2 cellular contexts compared by ENCODE assay signal in the genomic region with DNA sequence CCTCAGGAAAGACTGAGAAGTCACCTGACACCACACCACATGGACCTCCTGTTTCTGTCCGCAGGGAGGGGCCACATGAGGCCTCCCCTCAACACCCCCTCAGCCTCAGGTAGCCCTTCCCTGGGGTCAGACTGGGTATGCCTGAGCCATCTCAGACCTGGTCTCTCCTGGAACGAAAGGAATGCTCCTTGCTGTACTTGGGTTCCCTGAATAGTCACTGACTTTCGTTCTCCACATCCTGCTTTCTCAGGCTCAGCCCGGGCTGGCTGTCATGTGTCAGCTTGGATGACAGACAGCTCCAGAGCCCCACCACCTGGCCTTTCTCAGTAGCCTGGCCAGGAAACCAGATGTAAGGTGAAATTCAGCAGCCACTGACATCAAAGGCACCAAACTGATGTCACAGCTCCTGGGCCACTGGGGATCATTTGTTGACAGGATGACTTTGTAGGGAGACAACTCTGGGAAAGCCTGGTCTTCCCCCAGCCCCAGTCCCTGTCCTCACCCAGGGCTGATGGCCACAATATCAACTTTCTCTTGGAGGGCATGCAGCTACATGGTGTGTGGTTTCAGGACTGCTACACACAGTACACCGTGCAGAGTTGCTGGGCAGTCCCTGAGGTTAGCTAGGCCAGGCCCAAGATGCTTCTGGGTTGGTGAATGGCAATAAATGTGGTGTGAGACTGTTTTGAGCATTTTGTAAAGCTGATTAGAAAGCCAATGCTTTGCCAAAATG.
A peak's percentile ranks its signal among the peaks of the same experiment; 100 is the strongest.
TF ChIP-seq lines count a peak whose summit lies in the region.

No MANE protein-coding gene starts in this region.

TF ChIP-seq in Ishikawa, 13 proteins besides CTCF, POLR2A, EP300 and RAD21 (continued from another document):
- TF ChIP-seq, protein P1, sequence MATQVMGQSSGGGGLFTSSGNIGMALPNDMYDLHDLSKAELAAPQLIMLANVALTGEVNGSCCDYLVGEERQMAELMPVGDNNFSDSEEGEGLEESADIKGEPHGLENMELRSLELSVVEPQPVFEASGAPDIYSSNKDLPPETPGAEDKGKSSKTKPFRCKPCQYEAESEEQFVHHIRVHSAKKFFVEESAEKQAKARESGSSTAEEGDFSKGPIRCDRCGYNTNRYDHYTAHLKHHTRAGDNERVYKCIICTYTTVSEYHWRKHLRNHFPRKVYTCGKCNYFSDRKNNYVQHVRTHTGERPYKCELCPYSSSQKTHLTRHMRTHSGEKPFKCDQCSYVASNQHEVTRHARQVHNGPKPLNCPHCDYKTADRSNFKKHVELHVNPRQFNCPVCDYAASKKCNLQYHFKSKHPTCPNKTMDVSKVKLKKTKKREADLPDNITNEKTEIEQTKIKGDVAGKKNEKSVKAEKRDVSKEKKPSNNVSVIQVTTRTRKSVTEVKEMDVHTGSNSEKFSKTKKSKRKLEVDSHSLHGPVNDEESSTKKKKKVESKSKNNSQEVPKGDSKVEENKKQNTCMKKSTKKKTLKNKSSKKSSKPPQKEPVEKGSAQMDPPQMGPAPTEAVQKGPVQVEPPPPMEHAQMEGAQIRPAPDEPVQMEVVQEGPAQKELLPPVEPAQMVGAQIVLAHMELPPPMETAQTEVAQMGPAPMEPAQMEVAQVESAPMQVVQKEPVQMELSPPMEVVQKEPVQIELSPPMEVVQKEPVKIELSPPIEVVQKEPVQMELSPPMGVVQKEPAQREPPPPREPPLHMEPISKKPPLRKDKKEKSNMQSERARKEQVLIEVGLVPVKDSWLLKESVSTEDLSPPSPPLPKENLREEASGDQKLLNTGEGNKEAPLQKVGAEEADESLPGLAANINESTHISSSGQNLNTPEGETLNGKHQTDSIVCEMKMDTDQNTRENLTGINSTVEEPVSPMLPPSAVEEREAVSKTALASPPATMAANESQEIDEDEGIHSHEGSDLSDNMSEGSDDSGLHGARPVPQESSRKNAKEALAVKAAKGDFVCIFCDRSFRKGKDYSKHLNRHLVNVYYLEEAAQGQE (IDR thresholded peaks at IDR 0.05; ENCODE audit: low read depth), result no peak
- no peak for TF ChIP-seq TCF12 (IDR thresholded peaks at IDR 0.05; ENCODE audit: low read depth)
- TF ChIP-seq, protein P2, sequence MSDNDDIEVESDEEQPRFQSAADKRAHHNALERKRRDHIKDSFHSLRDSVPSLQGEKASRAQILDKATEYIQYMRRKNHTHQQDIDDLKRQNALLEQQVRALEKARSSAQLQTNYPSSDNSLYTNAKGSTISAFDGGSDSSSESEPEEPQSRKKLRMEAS (IDR thresholded peaks at IDR 0.05), result no peak
- no peak for TF ChIP-seq USF1 (IDR thresholded peaks at IDR 0.05)
- no peak for TF ChIP-seq NFIC (IDR thresholded peaks at IDR 0.05)
- no peak for TF ChIP-seq CEBPB (IDR thresholded peaks at IDR 0.05)
- no peak for TF ChIP-seq EGR1 (IDR thresholded peaks at IDR 0.05)
- no peak for TF ChIP-seq ZBTB7A (IDR thresholded peaks at IDR 0.05; ENCODE audit: low read depth)
TF ChIP-seq in Ishikawa: peak in this region for 0.

TF ChIP-seq in K562, 482 proteins besides CTCF, POLR2A, EP300 and RAD21 (continued from another document and continues in another):
- TF ChIP-seq, protein P3, sequence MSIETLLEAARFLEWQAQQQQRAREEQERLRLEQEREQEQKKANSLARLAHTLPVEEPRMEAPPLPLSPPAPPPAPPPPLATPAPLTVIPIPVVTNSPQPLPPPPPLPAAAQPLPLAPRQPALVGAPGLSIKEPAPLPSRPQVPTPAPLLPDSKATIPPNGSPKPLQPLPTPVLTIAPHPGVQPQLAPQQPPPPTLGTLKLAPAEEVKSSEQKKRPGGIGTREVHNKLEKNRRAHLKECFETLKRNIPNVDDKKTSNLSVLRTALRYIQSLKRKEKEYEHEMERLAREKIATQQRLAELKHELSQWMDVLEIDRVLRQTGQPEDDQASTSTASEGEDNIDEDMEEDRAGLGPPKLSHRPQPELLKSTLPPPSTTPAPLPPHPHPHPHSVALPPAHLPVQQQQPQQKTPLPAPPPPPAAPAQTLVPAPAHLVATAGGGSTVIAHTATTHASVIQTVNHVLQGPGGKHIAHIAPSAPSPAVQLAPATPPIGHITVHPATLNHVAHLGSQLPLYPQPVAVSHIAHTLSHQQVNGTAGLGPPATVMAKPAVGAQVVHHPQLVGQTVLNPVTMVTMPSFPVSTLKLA (conservative IDR thresholded peaks at IDR 0.05), result peak; percentile 48 to 66; a peak in 1 of 4 replicates
- TF ChIP-seq FIP1L1 (IDR thresholded peaks at IDR 0.05; ENCODE audit: low read depth, low read length, poor library complexity, severe bottlenecking) (no peak), CBX3 (IDR thresholded peaks at IDR 0.05; ENCODE audit: borderline replicate concordance in 1 of 2, low read length in 2 of 2) (0 out of 3 replicates have a peak, but pooled peaks of 1 of the 2 experiments have one; percentile 25), CBX1 (IDR thresholded peaks at IDR 0.05; ENCODE audit: low read depth) (no peak), L3MBTL2 (IDR thresholded peaks at IDR 0.05) (peak; percentile 68), ZFX (CRISPR knock-in tag; IDR thresholded peaks at IDR 0.05) (no peak), PPARD (CRISPR knock-in tag; IDR thresholded peaks at IDR 0.05) (no peak), NR3C1 (CRISPR knock-in tag; IDR thresholded peaks at IDR 0.05) (no peak), TAF15 (IDR thresholded peaks at IDR 0.05; ENCODE audit: low read depth, low read length) (no peak), POLR3G (IDR thresholded peaks at IDR 0.05; ENCODE audit: extremely low read depth, insufficient read length, insufficient replicate concordance) (no peak), ZNF354B (CRISPR knock-in tag; IDR thresholded peaks at IDR 0.05) (no peak), SRF (CRISPR knock-in tag; IDR thresholded peaks at IDR 0.05) (no peak), ZNF583 (CRISPR knock-in tag; IDR thresholded peaks at IDR 0.05) (peak; percentile 24; the same call in 1 of the 2 replicates), MEIS2 (IDR thresholded peaks at IDR 0.05; ENCODE audit: partially characterized antibody) (peak; percentile 89), ZNF41 (CRISPR knock-in tag; conservative IDR thresholded peaks at IDR 0.05) (no peak), NFIC (IDR thresholded peaks at IDR 0.05) (no peak)
- TF ChIP-seq, protein P4, sequence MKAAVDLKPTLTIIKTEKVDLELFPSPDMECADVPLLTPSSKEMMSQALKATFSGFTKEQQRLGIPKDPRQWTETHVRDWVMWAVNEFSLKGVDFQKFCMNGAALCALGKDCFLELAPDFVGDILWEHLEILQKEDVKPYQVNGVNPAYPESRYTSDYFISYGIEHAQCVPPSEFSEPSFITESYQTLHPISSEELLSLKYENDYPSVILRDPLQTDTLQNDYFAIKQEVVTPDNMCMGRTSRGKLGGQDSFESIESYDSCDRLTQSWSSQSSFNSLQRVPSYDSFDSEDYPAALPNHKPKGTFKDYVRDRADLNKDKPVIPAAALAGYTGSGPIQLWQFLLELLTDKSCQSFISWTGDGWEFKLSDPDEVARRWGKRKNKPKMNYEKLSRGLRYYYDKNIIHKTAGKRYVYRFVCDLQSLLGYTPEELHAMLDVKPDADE (conservative IDR thresholded peaks at IDR 0.05; ENCODE audit: control insufficient read depth, low read depth, low read length), result no peak
- TF ChIP-seq, protein P5, sequence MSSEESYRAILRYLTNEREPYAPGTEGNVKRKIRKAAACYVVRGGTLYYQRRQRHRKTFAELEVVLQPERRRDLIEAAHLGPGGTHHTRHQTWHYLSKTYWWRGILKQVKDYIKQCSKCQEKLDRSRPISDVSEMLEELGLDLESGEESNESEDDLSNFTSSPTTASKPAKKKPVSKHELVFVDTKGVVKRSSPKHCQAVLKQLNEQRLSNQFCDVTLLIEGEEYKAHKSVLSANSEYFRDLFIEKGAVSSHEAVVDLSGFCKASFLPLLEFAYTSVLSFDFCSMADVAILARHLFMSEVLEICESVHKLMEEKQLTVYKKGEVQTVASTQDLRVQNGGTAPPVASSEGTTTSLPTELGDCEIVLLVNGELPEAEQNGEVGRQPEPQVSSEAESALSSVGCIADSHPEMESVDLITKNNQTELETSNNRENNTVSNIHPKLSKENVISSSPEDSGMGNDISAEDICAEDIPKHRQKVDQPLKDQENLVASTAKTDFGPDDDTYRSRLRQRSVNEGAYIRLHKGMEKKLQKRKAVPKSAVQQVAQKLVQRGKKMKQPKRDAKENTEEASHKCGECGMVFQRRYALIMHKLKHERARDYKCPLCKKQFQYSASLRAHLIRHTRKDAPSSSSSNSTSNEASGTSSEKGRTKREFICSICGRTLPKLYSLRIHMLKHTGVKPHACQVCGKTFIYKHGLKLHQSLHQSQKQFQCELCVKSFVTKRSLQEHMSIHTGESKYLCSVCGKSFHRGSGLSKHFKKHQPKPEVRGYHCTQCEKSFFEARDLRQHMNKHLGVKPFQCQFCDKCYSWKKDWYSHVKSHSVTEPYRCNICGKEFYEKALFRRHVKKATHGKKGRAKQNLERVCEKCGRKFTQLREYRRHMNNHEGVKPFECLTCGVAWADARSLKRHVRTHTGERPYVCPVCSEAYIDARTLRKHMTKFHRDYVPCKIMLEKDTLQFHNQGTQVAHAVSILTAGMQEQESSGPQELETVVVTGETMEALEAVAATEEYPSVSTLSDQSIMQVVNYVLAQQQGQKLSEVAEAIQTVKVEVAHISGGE (CRISPR knock-in tag; IDR thresholded peaks at IDR 0.05), result no peak
- TF ChIP-seq, protein P2 (CRISPR knock-in tag; IDR thresholded peaks at IDR 0.05), result peak; percentile 57; the same call in 1 of the 2 replicates
- TF ChIP-seq, protein P6, sequence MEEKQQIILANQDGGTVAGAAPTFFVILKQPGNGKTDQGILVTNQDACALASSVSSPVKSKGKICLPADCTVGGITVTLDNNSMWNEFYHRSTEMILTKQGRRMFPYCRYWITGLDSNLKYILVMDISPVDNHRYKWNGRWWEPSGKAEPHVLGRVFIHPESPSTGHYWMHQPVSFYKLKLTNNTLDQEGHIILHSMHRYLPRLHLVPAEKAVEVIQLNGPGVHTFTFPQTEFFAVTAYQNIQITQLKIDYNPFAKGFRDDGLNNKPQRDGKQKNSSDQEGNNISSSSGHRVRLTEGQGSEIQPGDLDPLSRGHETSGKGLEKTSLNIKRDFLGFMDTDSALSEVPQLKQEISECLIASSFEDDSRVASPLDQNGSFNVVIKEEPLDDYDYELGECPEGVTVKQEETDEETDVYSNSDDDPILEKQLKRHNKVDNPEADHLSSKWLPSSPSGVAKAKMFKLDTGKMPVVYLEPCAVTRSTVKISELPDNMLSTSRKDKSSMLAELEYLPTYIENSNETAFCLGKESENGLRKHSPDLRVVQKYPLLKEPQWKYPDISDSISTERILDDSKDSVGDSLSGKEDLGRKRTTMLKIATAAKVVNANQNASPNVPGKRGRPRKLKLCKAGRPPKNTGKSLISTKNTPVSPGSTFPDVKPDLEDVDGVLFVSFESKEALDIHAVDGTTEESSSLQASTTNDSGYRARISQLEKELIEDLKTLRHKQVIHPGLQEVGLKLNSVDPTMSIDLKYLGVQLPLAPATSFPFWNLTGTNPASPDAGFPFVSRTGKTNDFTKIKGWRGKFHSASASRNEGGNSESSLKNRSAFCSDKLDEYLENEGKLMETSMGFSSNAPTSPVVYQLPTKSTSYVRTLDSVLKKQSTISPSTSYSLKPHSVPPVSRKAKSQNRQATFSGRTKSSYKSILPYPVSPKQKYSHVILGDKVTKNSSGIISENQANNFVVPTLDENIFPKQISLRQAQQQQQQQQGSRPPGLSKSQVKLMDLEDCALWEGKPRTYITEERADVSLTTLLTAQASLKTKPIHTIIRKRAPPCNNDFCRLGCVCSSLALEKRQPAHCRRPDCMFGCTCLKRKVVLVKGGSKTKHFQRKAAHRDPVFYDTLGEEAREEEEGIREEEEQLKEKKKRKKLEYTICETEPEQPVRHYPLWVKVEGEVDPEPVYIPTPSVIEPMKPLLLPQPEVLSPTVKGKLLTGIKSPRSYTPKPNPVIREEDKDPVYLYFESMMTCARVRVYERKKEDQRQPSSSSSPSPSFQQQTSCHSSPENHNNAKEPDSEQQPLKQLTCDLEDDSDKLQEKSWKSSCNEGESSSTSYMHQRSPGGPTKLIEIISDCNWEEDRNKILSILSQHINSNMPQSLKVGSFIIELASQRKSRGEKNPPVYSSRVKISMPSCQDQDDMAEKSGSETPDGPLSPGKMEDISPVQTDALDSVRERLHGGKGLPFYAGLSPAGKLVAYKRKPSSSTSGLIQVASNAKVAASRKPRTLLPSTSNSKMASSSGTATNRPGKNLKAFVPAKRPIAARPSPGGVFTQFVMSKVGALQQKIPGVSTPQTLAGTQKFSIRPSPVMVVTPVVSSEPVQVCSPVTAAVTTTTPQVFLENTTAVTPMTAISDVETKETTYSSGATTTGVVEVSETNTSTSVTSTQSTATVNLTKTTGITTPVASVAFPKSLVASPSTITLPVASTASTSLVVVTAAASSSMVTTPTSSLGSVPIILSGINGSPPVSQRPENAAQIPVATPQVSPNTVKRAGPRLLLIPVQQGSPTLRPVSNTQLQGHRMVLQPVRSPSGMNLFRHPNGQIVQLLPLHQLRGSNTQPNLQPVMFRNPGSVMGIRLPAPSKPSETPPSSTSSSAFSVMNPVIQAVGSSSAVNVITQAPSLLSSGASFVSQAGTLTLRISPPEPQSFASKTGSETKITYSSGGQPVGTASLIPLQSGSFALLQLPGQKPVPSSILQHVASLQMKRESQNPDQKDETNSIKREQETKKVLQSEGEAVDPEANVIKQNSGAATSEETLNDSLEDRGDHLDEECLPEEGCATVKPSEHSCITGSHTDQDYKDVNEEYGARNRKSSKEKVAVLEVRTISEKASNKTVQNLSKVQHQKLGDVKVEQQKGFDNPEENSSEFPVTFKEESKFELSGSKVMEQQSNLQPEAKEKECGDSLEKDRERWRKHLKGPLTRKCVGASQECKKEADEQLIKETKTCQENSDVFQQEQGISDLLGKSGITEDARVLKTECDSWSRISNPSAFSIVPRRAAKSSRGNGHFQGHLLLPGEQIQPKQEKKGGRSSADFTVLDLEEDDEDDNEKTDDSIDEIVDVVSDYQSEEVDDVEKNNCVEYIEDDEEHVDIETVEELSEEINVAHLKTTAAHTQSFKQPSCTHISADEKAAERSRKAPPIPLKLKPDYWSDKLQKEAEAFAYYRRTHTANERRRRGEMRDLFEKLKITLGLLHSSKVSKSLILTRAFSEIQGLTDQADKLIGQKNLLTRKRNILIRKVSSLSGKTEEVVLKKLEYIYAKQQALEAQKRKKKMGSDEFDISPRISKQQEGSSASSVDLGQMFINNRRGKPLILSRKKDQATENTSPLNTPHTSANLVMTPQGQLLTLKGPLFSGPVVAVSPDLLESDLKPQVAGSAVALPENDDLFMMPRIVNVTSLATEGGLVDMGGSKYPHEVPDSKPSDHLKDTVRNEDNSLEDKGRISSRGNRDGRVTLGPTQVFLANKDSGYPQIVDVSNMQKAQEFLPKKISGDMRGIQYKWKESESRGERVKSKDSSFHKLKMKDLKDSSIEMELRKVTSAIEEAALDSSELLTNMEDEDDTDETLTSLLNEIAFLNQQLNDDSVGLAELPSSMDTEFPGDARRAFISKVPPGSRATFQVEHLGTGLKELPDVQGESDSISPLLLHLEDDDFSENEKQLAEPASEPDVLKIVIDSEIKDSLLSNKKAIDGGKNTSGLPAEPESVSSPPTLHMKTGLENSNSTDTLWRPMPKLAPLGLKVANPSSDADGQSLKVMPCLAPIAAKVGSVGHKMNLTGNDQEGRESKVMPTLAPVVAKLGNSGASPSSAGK (IDR thresholded peaks at IDR 0.05), result peak; percentile 56; the same call in 1 of the 2 replicates
- TF ChIP-seq, protein P7, sequence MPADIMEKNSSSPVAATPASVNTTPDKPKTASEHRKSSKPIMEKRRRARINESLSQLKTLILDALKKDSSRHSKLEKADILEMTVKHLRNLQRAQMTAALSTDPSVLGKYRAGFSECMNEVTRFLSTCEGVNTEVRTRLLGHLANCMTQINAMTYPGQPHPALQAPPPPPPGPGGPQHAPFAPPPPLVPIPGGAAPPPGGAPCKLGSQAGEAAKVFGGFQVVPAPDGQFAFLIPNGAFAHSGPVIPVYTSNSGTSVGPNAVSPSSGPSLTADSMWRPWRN (IDR thresholded peaks at IDR 0.05; ENCODE audit: low read depth), result no peak
